1 cellular context compared by ENCODE assay signal in the genomic region with DNA sequence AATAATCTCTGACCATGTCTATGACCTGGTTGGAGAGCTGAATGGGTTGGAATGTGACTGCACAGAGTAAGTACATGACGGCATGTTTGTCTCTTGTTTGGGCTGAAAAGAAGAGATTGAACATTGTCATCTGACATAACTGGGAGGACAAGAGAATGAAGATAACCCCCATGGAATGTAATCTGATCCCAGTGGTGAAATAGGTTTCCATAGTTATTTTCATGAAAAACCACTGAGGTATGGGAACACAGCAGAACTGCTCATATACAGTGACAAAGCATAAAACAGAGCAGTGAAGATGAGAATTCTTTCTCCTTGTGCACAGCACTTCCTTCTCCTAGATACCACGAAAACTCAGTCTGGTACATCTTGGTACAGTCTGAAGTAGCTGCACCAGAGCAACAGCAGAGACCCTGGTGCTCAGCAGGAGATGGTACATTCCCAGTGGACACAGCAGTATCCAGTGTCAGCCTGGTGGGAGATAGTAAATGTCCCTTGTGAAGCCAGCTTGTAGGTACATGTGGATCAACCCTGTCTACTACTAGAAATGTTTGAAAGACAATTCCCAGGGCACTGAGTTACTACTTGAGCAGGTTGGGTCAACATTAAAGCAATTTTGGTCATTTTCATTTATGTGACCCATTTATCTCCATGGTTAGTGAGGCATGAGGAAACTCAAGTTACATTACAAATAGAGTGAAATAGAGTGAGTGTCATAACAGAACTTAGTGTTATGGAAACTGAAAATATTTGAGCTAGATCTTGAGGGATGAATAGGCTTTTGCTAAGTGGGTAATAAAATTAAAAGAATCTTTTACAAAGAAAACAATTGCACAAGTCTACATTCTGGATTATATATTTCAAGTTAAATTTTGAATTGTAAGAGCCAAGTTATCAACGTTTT.
A peak's percentile ranks its signal among the peaks of the same experiment; 100 is the strongest.
TF ChIP-seq lines count a peak whose summit lies in the region.

No MANE protein-coding gene starts in this region.

TF ChIP-seq in K562, 482 proteins besides CTCF, POLR2A, EP300 and RAD21 (continued from another document):
- TF ChIP-seq MGA (IDR thresholded peaks at IDR 0.05) = no peak
- TF ChIP-seq HMGXB4 (CRISPR knock-in tag; IDR thresholded peaks at IDR 0.05) = no peak
- TF ChIP-seq C11orf30 (IDR thresholded peaks at IDR 0.05; ENCODE audit: low read depth) = peak; percentile 51; the same call in 1 of the 2 replicates
- no peak for TF ChIP-seq POLR2AphosphoS5 (IDR thresholded peaks at IDR 0.05; ENCODE audit: control insufficient read depth, insufficient read depth, low read depth, low read length)
